Comparison of ENCODE assay signal across 23 cellular contexts in genomic region chr6:115663681-115664080, GRCh38.
"Had no signal": no experiment of that assay in that cellular context is flagged by ENCODE, and none has a peak within 500 bp of the region (broad histone marks: within the 10 kb centered on the region; RNA-seq: fewer than 3 reads in every experiment).

No MANE protein-coding gene starts in this region.

- H3K9ac ChIP-seq: neural progenitor cell had no signal

- H3K4me1 ChIP-seq: neural progenitor cell, pancreas, prostate gland, sigmoid colon, stomach, thyroid gland, tibial nerve, upper lobe of left lung, vagina had no signal

- H2AFZ ChIP-seq: neural progenitor cell had no signal

- H3K9me3 ChIP-seq: pancreas, prostate gland, right lobe of liver, sigmoid colon, stomach, thoracic aorta, thyroid gland, tibial nerve, upper lobe of left lung, vagina had no signal

- DNase-seq: naive B cell; naive thymus-derived CD8-positive, alpha-beta T cell; nephron progenitor cell; occipital lobe; pancreas; right cardiac atrium; right lobe of liver; sigmoid colon; small intestine; stimulated activated CD4-positive, alpha-beta T cell treated with anti-CD3 and anti-CD28 coated beads, Interleukin-15, amount 100 ng/mL, for 24 hours; stimulated activated CD4-positive, alpha-beta T cell treated with anti-CD3 and anti-CD28 coated beads, Interleukin-2, amount 100 ng/mL, for 24 hours; stimulated activated CD4-positive, alpha-beta T cell treated with anti-CD3 and anti-CD28 coated beads, Interleukin-2, amount 100 ng/mL, for 48 hours; stimulated activated CD4-positive, alpha-beta T cell treated with anti-CD3 and anti-CD28 coated beads, Interleukin-4, amount 100 ng/mL, for 24 hours; stimulated activated naive B cell treated with anti-CD40 and anti-IgM and Interleukin-4, amounts not matched to agents 10 μg/mL and 1 μg/mL and 100 μg/mL, for 72 hours; stimulated activated naive CD4-positive, alpha-beta T cell treated with Interleukin-2 at 50 U/mL for 16 hours; stomach; thyroid gland; upper lobe of left lung had no signal

- H3K4me2 ChIP-seq: neural progenitor cell had no signal

- H3K27ac ChIP-seq: neural progenitor cell, pancreas, prostate gland, right lobe of liver, sigmoid colon, stomach, thoracic aorta, thyroid gland, tibial nerve, upper lobe of left lung, vagina had no signal

- H3K27me3 ChIP-seq: neural progenitor cell, pancreas, right lobe of liver, sigmoid colon, stomach, thyroid gland, tibial nerve, upper lobe of left lung, vagina had no signal

- H3K36me3 ChIP-seq: neural progenitor cell, pancreas, prostate gland, right lobe of liver, sigmoid colon, stomach, thoracic aorta, thyroid gland, tibial nerve, upper lobe of left lung, vagina had no signal

- H3K4me3 ChIP-seq: neural progenitor cell, pancreas, prostate gland, right lobe of liver, sigmoid colon, stomach, thoracic aorta, thyroid gland, tibial nerve, upper lobe of left lung, vagina had no signal
